1 cellular context compared by ENCODE assay signal in the genomic region with DNA sequence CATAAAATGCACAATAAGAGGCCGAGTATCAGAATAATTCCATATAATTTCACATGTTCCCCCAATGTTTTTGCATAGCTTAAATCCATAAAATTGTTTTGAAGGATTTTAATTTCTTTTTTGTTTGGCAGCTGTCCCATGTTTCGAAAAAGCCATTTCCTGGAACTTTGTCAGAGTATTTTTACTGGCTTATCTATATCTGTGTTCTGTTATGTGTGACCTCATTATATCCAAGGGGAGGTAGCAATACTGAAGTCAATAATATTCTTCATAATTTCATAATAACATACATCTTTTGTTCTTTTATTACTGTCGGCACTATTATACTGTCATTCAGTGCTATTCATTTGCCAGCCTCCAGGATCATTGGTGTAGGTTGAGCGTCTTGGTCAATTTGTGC.
TF ChIP-seq lines count a peak whose summit lies in the region.

No MANE protein-coding gene starts in this region.

TF ChIP-seq in endothelial cell of umbilical vein, 7 proteins besides CTCF, POLR2A, EP300 and RAD21 (continued from another document):
- TF ChIP-seq GATA2 (IDR thresholded peaks at IDR 0.05; ENCODE audit: insufficient read depth, insufficient read length, low read depth, low read length) = peak; percentile 47
